1 cellular context compared by ENCODE assay signal in the genomic region with DNA sequence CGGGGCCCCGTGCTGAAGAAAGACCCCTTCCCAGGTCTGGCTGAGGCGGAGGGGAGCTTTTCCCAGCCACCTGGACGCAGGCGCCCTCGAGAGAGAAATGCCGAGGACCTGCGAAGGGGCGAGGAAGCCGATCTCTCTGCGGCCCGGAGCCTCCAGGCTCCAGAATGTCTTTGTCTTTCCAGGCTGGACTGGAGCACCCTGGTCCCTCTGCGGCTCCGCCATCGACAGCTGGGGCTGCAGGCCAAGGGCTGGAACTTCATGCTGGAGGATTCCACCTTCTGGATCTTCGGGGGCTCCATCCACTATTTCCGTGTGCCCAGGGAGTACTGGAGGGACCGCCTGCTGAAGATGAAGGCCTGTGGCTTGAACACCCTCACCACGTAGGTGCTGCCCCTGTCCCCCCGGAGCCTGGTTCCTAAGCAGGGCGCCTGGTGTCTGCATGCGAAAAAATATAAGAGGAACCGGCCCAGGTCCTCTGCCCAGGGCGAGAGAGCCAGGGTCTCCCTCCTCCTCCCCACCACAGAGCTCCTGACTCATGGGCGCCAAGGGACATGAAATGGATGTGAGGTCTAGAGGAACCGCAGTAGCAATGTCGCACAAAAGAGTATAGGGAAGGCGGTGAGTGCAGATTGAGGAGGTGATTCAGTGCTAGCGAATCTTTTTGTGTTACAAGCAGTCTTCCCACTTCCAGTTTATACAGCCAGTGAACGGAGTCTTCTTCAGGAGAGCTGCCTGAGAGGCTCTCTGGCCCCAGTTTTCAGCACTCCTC.
TF ChIP-seq lines count a peak whose summit lies in the region.

No MANE protein-coding gene starts in this region.

TF ChIP-seq in GM23338, 12 proteins besides CTCF, POLR2A, EP300 and RAD21 (continued from another document):
- TF ChIP-seq JUNB (IDR thresholded peaks at IDR 0.05; ENCODE audit: unreplicated experiment): no peak
- TF ChIP-seq, protein P1, sequence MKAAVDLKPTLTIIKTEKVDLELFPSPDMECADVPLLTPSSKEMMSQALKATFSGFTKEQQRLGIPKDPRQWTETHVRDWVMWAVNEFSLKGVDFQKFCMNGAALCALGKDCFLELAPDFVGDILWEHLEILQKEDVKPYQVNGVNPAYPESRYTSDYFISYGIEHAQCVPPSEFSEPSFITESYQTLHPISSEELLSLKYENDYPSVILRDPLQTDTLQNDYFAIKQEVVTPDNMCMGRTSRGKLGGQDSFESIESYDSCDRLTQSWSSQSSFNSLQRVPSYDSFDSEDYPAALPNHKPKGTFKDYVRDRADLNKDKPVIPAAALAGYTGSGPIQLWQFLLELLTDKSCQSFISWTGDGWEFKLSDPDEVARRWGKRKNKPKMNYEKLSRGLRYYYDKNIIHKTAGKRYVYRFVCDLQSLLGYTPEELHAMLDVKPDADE (IDR thresholded peaks at IDR 0.05): no peak
- no peak for TF ChIP-seq CREB1 (CRISPR knock-in tag; IDR thresholded peaks at IDR 0.05; ENCODE audit: low read depth)
- no peak for TF ChIP-seq EZH2 (IDR thresholded peaks at IDR 0.05; ENCODE audit: low read depth, unreplicated experiment)
- TF ChIP-seq, protein P2, sequence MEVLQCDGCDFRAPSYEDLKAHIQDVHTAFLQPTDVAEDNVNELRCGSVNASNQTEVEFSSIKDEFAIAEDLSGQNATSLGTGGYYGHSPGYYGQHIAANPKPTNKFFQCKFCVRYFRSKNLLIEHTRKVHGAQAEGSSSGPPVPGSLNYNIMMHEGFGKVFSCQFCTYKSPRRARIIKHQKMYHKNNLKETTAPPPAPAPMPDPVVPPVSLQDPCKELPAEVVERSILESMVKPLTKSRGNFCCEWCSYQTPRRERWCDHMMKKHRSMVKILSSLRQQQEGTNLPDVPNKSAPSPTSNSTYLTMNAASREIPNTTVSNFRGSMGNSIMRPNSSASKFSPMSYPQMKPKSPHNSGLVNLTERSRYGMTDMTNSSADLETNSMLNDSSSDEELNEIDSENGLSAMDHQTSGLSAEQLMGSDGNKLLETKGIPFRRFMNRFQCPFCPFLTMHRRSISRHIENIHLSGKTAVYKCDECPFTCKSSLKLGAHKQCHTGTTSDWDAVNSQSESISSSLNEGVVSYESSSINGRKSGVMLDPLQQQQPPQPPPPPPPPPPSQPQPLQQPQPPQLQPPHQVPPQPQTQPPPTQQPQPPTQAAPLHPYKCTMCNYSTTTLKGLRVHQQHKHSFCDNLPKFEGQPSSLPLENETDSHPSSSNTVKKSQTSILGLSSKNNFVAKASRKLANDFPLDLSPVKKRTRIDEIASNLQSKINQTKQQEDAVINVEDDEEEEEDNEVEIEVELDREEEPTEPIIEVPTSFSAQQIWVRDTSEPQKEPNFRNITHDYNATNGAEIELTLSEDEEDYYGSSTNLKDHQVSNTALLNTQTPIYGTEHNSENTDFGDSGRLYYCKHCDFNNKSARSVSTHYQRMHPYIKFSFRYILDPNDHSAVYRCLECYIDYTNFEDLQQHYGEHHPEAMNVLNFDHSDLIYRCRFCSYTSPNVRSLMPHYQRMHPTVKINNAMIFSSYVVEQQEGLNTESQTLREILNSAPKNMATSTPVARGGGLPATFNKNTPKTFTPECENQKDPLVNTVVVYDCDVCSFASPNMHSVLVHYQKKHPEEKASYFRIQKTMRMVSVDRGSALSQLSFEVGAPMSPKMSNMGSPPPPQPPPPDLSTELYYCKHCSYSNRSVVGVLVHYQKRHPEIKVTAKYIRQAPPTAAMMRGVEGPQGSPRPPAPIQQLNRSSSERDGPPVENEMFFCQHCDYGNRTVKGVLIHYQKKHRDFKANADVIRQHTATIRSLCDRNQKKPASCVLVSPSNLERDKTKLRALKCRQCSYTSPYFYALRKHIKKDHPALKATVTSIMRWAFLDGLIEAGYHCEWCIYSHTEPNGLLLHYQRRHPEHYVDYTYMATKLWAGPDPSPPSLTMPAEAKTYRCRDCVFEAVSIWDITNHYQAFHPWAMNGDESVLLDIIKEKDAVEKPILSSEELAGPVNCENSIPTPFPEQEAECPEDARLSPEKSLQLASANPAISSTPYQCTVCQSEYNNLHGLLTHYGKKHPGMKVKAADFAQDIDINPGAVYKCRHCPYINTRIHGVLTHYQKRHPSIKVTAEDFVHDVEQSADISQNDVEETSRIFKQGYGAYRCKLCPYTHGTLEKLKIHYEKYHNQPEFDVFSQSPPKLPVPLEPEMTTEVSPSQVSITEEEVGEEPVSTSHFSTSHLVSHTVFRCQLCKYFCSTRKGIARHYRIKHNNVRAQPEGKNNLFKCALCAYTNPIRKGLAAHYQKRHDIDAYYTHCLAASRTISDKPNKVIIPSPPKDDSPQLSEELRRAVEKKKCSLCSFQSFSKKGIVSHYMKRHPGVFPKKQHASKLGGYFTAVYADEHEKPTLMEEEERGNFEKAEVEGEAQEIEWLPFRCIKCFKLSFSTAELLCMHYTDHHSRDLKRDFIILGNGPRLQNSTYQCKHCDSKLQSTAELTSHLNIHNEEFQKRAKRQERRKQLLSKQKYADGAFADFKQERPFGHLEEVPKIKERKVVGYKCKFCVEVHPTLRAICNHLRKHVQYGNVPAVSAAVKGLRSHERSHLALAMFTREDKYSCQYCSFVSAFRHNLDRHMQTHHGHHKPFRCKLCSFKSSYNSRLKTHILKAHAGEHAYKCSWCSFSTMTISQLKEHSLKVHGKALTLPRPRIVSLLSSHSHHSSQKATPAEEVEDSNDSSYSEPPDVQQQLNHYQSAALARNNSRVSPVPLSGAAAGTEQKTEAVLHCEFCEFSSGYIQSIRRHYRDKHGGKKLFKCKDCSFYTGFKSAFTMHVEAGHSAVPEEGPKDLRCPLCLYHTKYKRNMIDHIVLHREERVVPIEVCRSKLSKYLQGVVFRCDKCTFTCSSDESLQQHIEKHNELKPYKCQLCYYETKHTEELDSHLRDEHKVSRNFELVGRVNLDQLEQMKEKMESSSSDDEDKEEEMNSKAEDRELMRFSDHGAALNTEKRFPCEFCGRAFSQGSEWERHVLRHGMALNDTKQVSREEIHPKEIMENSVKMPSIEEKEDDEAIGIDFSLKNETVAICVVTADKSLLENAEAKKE (CRISPR knock-in tag; IDR thresholded peaks at IDR 0.05): no peak
TF ChIP-seq in GM23338: peak in this region for 0.
